8 cellular contexts compared by ENCODE assay signal in genomic region chr5:10563940-10564837, GRCh38. TPM values are rescaled to one million over a fixed set of nuclear protein-coding genes. Genes with fewer than 3 reads are reported as not detected.
DNase-seq lines count a peak whose midpoint lies in the region; ATAC-seq and TF ChIP-seq lines count a peak whose summit lies in the region.

Gene ANKRD33B, plus strand, starts transcription at chr5:10564070. Its CDS starts 398 bp downstream, at chr5:10564468.

- H3K27me3 ChIP-seq in AG04450 (ENCODE audit: control insufficient read depth, insufficient read depth, low read length) (no peaks in the 10 kb centered on the region), ectodermal cell (ENCODE audit: control insufficient read depth, insufficient read depth, low read length, poor library complexity, severe bottlenecking) (peaks cover 97% of the 10 kb centered on the region)

- H3K4me3 ChIP-seq in AG04450 (ENCODE audit: low read depth, low read length) (peak within 1 kb of the TSS; percentile 90), ectodermal cell (ENCODE audit: insufficient read depth, low read depth, low read length) (peak within 1 kb of the TSS; percentile 54), mucosa of descending colon (peak within 1 kb of the TSS; percentile 30)

- POLR2A ChIA-PET in AG04450 (lab: Yijun Ruan, JAX): interaction anchor here (1.3 to 1.4 kb wide), 2 partner anchors 13 to 51 kb away, joined by 3 to 8 read pairs; no protein-coding TSS in a partner anchor

- ATAC-seq in GM19023 (IDR thresholded peaks at IDR 0.05; ENCODE audit: unreplicated experiment): peak; percentile 62
- peak; percentile 46 for ATAC-seq in HG03139 (IDR thresholded peaks at IDR 0.05; ENCODE audit: unreplicated experiment)
- ATAC-seq in mucosa of descending colon: peak; percentile 81

- DNase-seq in AG04450 (ENCODE audit: low read depth, low spot score) (no peak), NCI-H526 (lab: John Stamatoyannopoulos, UW) (peak; percentile 60 to 94), mucosa of descending colon (peak; percentile 51 to 83 (median 67))
- peak; percentile 63 to 66 for DNase-seq in activated CD4-positive, alpha-beta T cell treated with anti-CD3 and anti-CD28 coated beads, Interleukin-2, amount 50 U/mL, for 24 hours (ENCODE audit: low read depth in 1 of 2, low spot score in 1 of 2)
- peak; percentile 84 for DNase-seq in stimulated activated CD8-positive, alpha-beta memory T cell treated with anti-CD3 and anti-CD28 coated beads, Interleukin-4, amount 100 ng/mL, for 48 hours

- 0 to 1% methylated on average over 120 of the region's 120 CpGs for WGBS in ectodermal cell, 2 experiments

- H3K4me1 ChIP-seq in ectodermal cell (ENCODE audit: control insufficient read depth, insufficient read depth, low read length) (peaks cover 16% of the 10 kb centered on the region), mucosa of descending colon (ENCODE audit: low read depth) (peaks cover 14% of the 10 kb centered on the region)

- TF ChIP-seq CTCF in AG04450 (IDR thresholded peaks at IDR 0.05; ENCODE audit: low read depth, low read length): no peak
- no peak for TF ChIP-seq CTCF in mucosa of descending colon (IDR thresholded peaks at IDR 0.05)

- peaks cover 12% of the 10 kb centered on the region; the same call in 1 of the 2 replicates for H3K9me3 ChIP-seq in AG04450 (ENCODE audit: control insufficient read depth, insufficient read depth, low read length)
- no peaks in the 10 kb centered on the region for H3K9me3 ChIP-seq in ectodermal cell (ENCODE audit: control insufficient read depth, low read length)
- no peaks in the 10 kb centered on the region for H3K9me3 ChIP-seq in mucosa of descending colon

- H3K27ac ChIP-seq in AG04450 (ENCODE audit: low read depth, low read length): peak within 1 kb of the TSS; percentile 65
- H3K27ac ChIP-seq in ectodermal cell (ENCODE audit: insufficient read depth, low read depth, low read length, poor library complexity, severe bottlenecking): no peak within 1 kb of the TSS

- intact Hi-C loops in mucosa of descending colon (cut with DNase I, micrococcal nuclease): no loop called here

- CTCF ChIA-PET in AG04450 (lab: Charles Lee): no interaction called here

- no peaks in the 10 kb centered on the region for H3K36me3 ChIP-seq in ectodermal cell (ENCODE audit: control insufficient read depth, insufficient read depth, low read length)
- no peaks in the 10 kb centered on the region for H3K36me3 ChIP-seq in mucosa of descending colon (ENCODE audit: low read depth)

RNA-seq across cellular contexts. Expression of gene ANKRD33B, which starts in this region (rescaled TPM):
- polyA plus RNA-seq in AG04450 (2011; rRNA removed): 4.6 and 4.8 TPM in 2 replicates
- 18.4 and 18.5 TPM in 2 replicates for polyA minus RNA-seq in AG04450 (2011; rRNA and poly(A)+ RNA removed)
- polyA plus RNA-seq in ectodermal cell (2013, experiment 1 of 4): 3.4 TPM
- polyA plus RNA-seq in ectodermal cell (2013, experiment 2 of 4): 4.1 TPM
- polyA plus RNA-seq in ectodermal cell (2013, experiment 3 of 4): 2.7 TPM
- 2.8 TPM for polyA plus RNA-seq in ectodermal cell (2013, experiment 4 of 4)
- total RNA-seq in mucosa of descending colon: 1 to 10 TPM in 2 of 3 donors, under 1 TPM in 1; 0.96 to 3.3 (median 1.7) TPM

Comparison
In these comparisons a context has a peak if more than half of its experiments do, and no peak if none do; other contexts are left out.
1. H3K4me3 ChIP-seq: peak in every context shown above with its lines; median percentile 90 in AG04450; 54 in ectodermal cell; 30 in mucosa of descending colon.